ENCODE assay signal across 8 cellular contexts in genomic region chr10:5446390-5446926, GRCh38. TPM values are rescaled to one million over a fixed set of nuclear protein-coding genes. Genes with fewer than 3 reads are reported as not detected.
DNase-seq lines count a peak whose midpoint lies in the region; ATAC-seq, FAIRE-seq and TF ChIP-seq lines count a peak whose summit lies in the region.

No MANE protein-coding gene starts in this region.

- no peaks in the 10 kb centered on the region for H3K36me3 ChIP-seq in subcutaneous abdominal adipose tissue (ENCODE audit: control insufficient read depth in 5 of 5, insufficient read depth in 5 of 5, low read length in 5 of 5)

- FAIRE-seq in RCC 7860 (lab: Jason Lieb, UNC) = peak; percentile 75

- CTCF ChIA-PET in activated naive CD4-positive, alpha-beta T cell treated with anti-CD3 and anti-CD28 coated beads for 36 hours (lab: Charles Lee) = interaction anchor here (0.5 to 11.0 kb wide), 3 partner anchors 11 to 366 kb away, joined by 3 to 244 read pairs (median 9); no protein-coding TSS in a partner anchor

- peak overlapping the region; percentile 60 to 93 (median 74) for H3K9ac ChIP-seq in subcutaneous abdominal adipose tissue (ENCODE audit: low read length in 5 of 5)

- peak overlapping the region; percentile 95 for H3K27ac ChIP-seq in subcutaneous abdominal adipose tissue (ENCODE audit: low read depth, low read length)

- H3K27me3 ChIP-seq in subcutaneous abdominal adipose tissue (ENCODE audit: control insufficient read depth in 5 of 5, insufficient read depth in 4 of 5, low read length in 5 of 5) = no peaks in the 10 kb centered on the region

- no peak for TF ChIP-seq CTCF in GM12865 (IDR thresholded peaks at IDR 0.05; ENCODE audit: insufficient read depth, low read depth, low read length, missing control alignments)

- no peaks in the 10 kb centered on the region for H3K27me3 Mint-ChIP-seq in activated naive CD4-positive, alpha-beta T cell treated with anti-CD3 and anti-CD28 coated beads for 36 hours (ENCODE audit: low read depth)

- H3K4me3 ChIP-seq in GM12865 (ENCODE audit: low read depth, low read length) = peak overlapping the region; percentile 20; the same call in 1 of the 2 replicates
- peak overlapping the region; percentile 69 to 98 (median 80) for H3K4me3 ChIP-seq in subcutaneous abdominal adipose tissue (ENCODE audit: low read depth in 1 of 5, low read length in 5 of 5)

- ATAC-seq in HG03460 (IDR thresholded peaks at IDR 0.05; ENCODE audit: unreplicated experiment) (peak; percentile 41), GM18873 (IDR thresholded peaks at IDR 0.05; ENCODE audit: low FRiP score, unreplicated experiment) (no peak)

- peak overlapping the region; percentile 61 for H3K4me3 Mint-ChIP-seq in activated naive CD4-positive, alpha-beta T cell treated with anti-CD3 and anti-CD28 coated beads for 36 hours

- peaks cover 48% of the 10 kb centered on the region for H3K4me1 Mint-ChIP-seq in activated naive CD4-positive, alpha-beta T cell treated with anti-CD3 and anti-CD28 coated beads for 36 hours (ENCODE audit: low read depth)

- H3K4me1 ChIP-seq in subcutaneous abdominal adipose tissue (ENCODE audit: control insufficient read depth in 5 of 5, insufficient read depth in 5 of 5, low read length in 5 of 5) = peaks cover 0 to 30% (median 9%) of the 10 kb centered on the region in 5 donors

- no peaks in the 10 kb centered on the region for H3K9me3 ChIP-seq in subcutaneous abdominal adipose tissue (ENCODE audit: control insufficient read depth in 5 of 5, low read length in 5 of 5)

- H3K36me3 Mint-ChIP-seq in activated naive CD4-positive, alpha-beta T cell treated with anti-CD3 and anti-CD28 coated beads for 36 hours (ENCODE audit: low read depth) = no peaks in the 10 kb centered on the region

- intact Hi-C loops in activated naive CD4-positive, alpha-beta T cell treated with anti-CD3 and anti-CD28 coated beads for 36 hours (cut with micrococcal nuclease) = loop anchor here (2.0 to 10.0 kb wide), 7 partner anchors 106 to 641 kb away; partner anchors contain the start of genes GDI2, RBM17 and TASOR2

- DNase-seq in GM12865 (ENCODE audit: low read depth) (peak; percentile 74), RCC 7860 (ENCODE audit: low spot score) (peak; percentile 72), globus pallidus (ENCODE audit: low spot score) (peak; percentile 47), nucleus accumbens (lab: John Stamatoyannopoulos, UW) (peak in 42 of 56 donors; percentile 7 to 70 (median 35))
- DNase-seq in activated naive CD4-positive, alpha-beta T cell treated with anti-CD3 and anti-CD28 coated beads for 36 hours = peak; percentile 77

- peak overlapping the region; percentile 33 for H3K27ac Mint-ChIP-seq in activated naive CD4-positive, alpha-beta T cell treated with anti-CD3 and anti-CD28 coated beads for 36 hours

- H3K9me3 Mint-ChIP-seq in activated naive CD4-positive, alpha-beta T cell treated with anti-CD3 and anti-CD28 coated beads for 36 hours = no peaks in the 10 kb centered on the region

RNA-seq across cellular contexts. Expression of gene NET1, which starts 34.1 kb away (rescaled TPM):
- total RNA-seq in activated naive CD4-positive, alpha-beta T cell treated with anti-CD3 and anti-CD28 coated beads for 36 hours = 10 to 100 TPM; 20.8 to 21.3 TPM

RNA-seq across cellular contexts. Expression of gene TUBAL3, which starts 41.8 kb away (rescaled TPM):
- not detected for total RNA-seq in activated naive CD4-positive, alpha-beta T cell treated with anti-CD3 and anti-CD28 coated beads for 36 hours

RNA-seq across cellular contexts. Expression of gene CALML5, which starts 52.9 kb away (rescaled TPM):
- total RNA-seq in activated naive CD4-positive, alpha-beta T cell treated with anti-CD3 and anti-CD28 coated beads for 36 hours = not detected
